ENCODE assay signal across 8 cellular contexts in the genomic region with DNA sequence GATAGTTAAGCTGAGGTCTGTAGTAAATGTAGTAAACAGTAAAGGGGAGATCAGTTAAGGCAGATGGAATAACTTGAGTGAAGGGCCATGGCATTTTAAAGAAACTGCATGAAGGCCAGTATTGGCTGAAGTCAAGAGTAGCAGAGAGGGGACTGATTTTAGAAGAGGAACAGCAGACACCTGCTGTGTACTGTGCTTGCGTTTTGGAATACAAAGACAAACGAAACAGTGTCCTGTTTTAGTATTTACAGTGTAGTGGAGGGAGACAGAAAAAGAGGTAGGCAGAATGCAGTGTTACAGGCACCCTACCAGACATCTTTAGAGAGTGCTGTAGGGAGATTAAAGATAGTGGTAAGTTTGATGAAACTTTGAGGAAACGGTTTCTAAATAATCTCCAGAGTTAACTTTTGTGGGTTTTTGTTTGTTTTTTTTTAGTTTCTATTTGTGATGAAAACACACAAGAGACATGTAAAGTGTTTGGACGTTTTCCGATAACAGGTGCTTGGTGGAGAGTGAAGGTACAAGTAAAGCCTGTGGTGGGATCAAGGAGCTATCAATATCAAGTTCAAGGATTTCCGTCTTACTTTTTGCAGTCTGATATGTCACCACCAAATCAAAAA. TPM values are rescaled to one million over a fixed set of nuclear protein-coding genes. Genes with fewer than 3 reads are reported as not detected.
DNase-seq lines count a peak whose midpoint lies in the region; ATAC-seq and TF ChIP-seq lines count a peak whose summit lies in the region.
"Had no signal": no experiment of that assay in that cellular context is flagged by ENCODE, and none has a peak within 500 bp of the region (broad histone marks: within the 10 kb centered on the region; RNA-seq: fewer than 3 reads in every experiment).

No MANE protein-coding gene starts in this region.

- peak overlapping the region in 1 of 2 experiments; percentile 94; a peak in 2 of 4 replicates for H3K4me3 ChIP-seq in DND-41 (ENCODE audit: low read depth in 1 of 2, low read length in 2 of 2)
- no peak overlapping the region for H3K4me3 ChIP-seq in KMS-11 (IDR thresholded peaks at IDR 0.05; ENCODE audit: insufficient read depth, low read depth, low read length)

- H3K27me3 ChIP-seq in DND-41 (ENCODE audit: insufficient read depth, low read length, poor library complexity) (no peaks in the 10 kb centered on the region), KMS-11 (ENCODE audit: insufficient read depth, low read depth) (no peaks in the 10 kb centered on the region)

- H3K79me2 ChIP-seq in DND-41 (ENCODE audit: insufficient read depth, low read length): peaks cover 26% of the 10 kb centered on the region
- H3K79me2 ChIP-seq in KMS-11 (ENCODE audit: insufficient read depth, low read depth): peaks cover 20% of the 10 kb centered on the region; the same call in 1 of the 2 replicates

- H3K36me3 ChIP-seq in DND-41 (ENCODE audit: insufficient read depth, low read length) (peaks cover 10% of the 10 kb centered on the region), KMS-11 (ENCODE audit: insufficient read depth) (no peaks in the 10 kb centered on the region; the same call in 1 of the 2 replicates)

- H3K36me3 Mint-ChIP-seq in activated T-helper 2 cell treated with anti-CD3 and anti-CD28 coated beads, Interferon-gamma antibody, Interleukin-2, Interleukin-4, amounts not matched to agents 10 μg/mL and 5 μg/mL and 100 μg/mL, durations not matched to agents 14 hours and 24 hours and 36 hours (ENCODE audit: low read depth): peaks cover 44% of the 10 kb centered on the region
- H3K36me3 Mint-ChIP-seq in natural killer cell treated with Interleukin-12 subunit alpha and Interleukin-12 subunit beta and Interleukin-15 and Interleukin-18, amount 100 ng/mL, for 72 hours: peaks cover 11% of the 10 kb centered on the region

- H3K4me2 ChIP-seq in DND-41 (ENCODE audit: insufficient read depth, low read length) (peak overlapping the region; percentile 96), KMS-11 (peak overlapping the region; percentile 64)

- DNase-seq in DND-41: no peak
- no peak for DNase-seq in activated T-helper 2 cell treated with anti-CD3 and anti-CD28 coated beads, Interferon-gamma antibody, Interleukin-2, Interleukin-4, amounts not matched to agents 10 μg/mL and 5 μg/mL and 100 μg/mL, durations not matched to agents 14 hours and 24 hours and 36 hours (ENCODE audit: low spot score)
- DNase-seq in natural killer cell treated with Interleukin-12 subunit alpha and Interleukin-12 subunit beta and Interleukin-15 and Interleukin-18, amount 100 ng/mL, for 72 hours (ENCODE audit: low spot score): no peak
- no peak for DNase-seq in mucosa of gallbladder (ENCODE audit: low spot score)
- no peak for DNase-seq in pons (ENCODE audit: low spot score)
- no peak for DNase-seq in RWPE1 (ENCODE audit: low spot score)
- DNase-seq: NCI-H82 had no signal

- peaks cover 40% of the 10 kb centered on the region for H3K4me1 ChIP-seq in DND-41 (ENCODE audit: insufficient read depth, low read length)
- H3K4me1 ChIP-seq in KMS-11 (ENCODE audit: low read depth, poor library complexity, severe bottlenecking): peaks cover 29% of the 10 kb centered on the region

- H3K9me3 Mint-ChIP-seq in activated T-helper 2 cell treated with anti-CD3 and anti-CD28 coated beads, Interferon-gamma antibody, Interleukin-2, Interleukin-4, amounts not matched to agents 10 μg/mL and 5 μg/mL and 100 μg/mL, durations not matched to agents 14 hours and 24 hours and 36 hours: no peaks in the 10 kb centered on the region
- no peaks in the 10 kb centered on the region for H3K9me3 Mint-ChIP-seq in natural killer cell treated with Interleukin-12 subunit alpha and Interleukin-12 subunit beta and Interleukin-15 and Interleukin-18, amount 100 ng/mL, for 72 hours

- H3K4me3 Mint-ChIP-seq in activated T-helper 2 cell treated with anti-CD3 and anti-CD28 coated beads, Interferon-gamma antibody, Interleukin-2, Interleukin-4, amounts not matched to agents 10 μg/mL and 5 μg/mL and 100 μg/mL, durations not matched to agents 14 hours and 24 hours and 36 hours (ENCODE audit: low read depth): peak overlapping the region; percentile 98
- H3K4me3 Mint-ChIP-seq in natural killer cell treated with Interleukin-12 subunit alpha and Interleukin-12 subunit beta and Interleukin-15 and Interleukin-18, amount 100 ng/mL, for 72 hours: peak overlapping the region; percentile 78

- peak overlapping the region; percentile 99 for H3K27ac Mint-ChIP-seq in activated T-helper 2 cell treated with anti-CD3 and anti-CD28 coated beads, Interferon-gamma antibody, Interleukin-2, Interleukin-4, amounts not matched to agents 10 μg/mL and 5 μg/mL and 100 μg/mL, durations not matched to agents 14 hours and 24 hours and 36 hours
- H3K27ac Mint-ChIP-seq in natural killer cell treated with Interleukin-12 subunit alpha and Interleukin-12 subunit beta and Interleukin-15 and Interleukin-18, amount 100 ng/mL, for 72 hours: peak overlapping the region; percentile 99 to 100

- H3K27me3 Mint-ChIP-seq in activated T-helper 2 cell treated with anti-CD3 and anti-CD28 coated beads, Interferon-gamma antibody, Interleukin-2, Interleukin-4, amounts not matched to agents 10 μg/mL and 5 μg/mL and 100 μg/mL, durations not matched to agents 14 hours and 24 hours and 36 hours (ENCODE audit: low read depth): peaks cover 2% of the 10 kb centered on the region
- H3K27me3 Mint-ChIP-seq in natural killer cell treated with Interleukin-12 subunit alpha and Interleukin-12 subunit beta and Interleukin-15 and Interleukin-18, amount 100 ng/mL, for 72 hours: no peaks in the 10 kb centered on the region

- no peak for TF ChIP-seq CTCF in DND-41 (IDR thresholded peaks at IDR 0.05; ENCODE audit: borderline replicate concordance, extremely low read depth, low read length, poor library complexity, severe bottlenecking)
- no peak for TF ChIP-seq CTCF in KMS-11 (conservative IDR thresholded peaks at IDR 0.05; ENCODE audit: low read depth, low read length)
- TF ChIP-seq CTCF in RWPE1 (conservative IDR thresholded peaks at IDR 0.05; ENCODE audit: low read depth): no peak

- H3K9me3 ChIP-seq in DND-41 (ENCODE audit: insufficient read depth, low read length, severe bottlenecking): no peaks in the 10 kb centered on the region

- H3K27ac ChIP-seq in DND-41 (ENCODE audit: low read length) (0 out of 2 replicates have a peak overlapping the region, but pooled peaks have one; percentile 37), KMS-11 (no peak overlapping the region), RWPE1 (no peak overlapping the region)

- POLR2A ChIA-PET in RWPE1 (lab: Yijun Ruan, JAX; ENCODE audit: low non-redundant PET): no interaction called here

- intact Hi-C loops in activated T-helper 2 cell treated with anti-CD3 and anti-CD28 coated beads, Interferon-gamma antibody, Interleukin-2, Interleukin-4, amounts not matched to agents 10 μg/mL and 5 μg/mL and 100 μg/mL, durations not matched to agents 14 hours and 24 hours and 36 hours (cut with micrococcal nuclease): loop anchor here (5.0 to 10.0 kb wide), 4 partner anchors 37 to 1692 kb away; a partner anchor contains a TSS

- no peak for ATAC-seq in DND-41 (ENCODE audit: insufficient read depth, low read depth)
- no peak for ATAC-seq in natural killer cell treated with Interleukin-12 subunit alpha and Interleukin-12 subunit beta and Interleukin-15 and Interleukin-18, amount 100 ng/mL, for 72 hours

- H3K9ac ChIP-seq in DND-41 (ENCODE audit: low read depth, low read length) (peak overlapping the region; percentile 12; the same call in 1 of the 2 replicates), KMS-11 (no peak overlapping the region)

- H4K20me1 ChIP-seq in DND-41 (ENCODE audit: insufficient read depth, low read length) (no peaks in the 10 kb centered on the region), KMS-11 (ENCODE audit: insufficient read depth) (no peaks in the 10 kb centered on the region)

- H3K4me1 Mint-ChIP-seq in activated T-helper 2 cell treated with anti-CD3 and anti-CD28 coated beads, Interferon-gamma antibody, Interleukin-2, Interleukin-4, amounts not matched to agents 10 μg/mL and 5 μg/mL and 100 μg/mL, durations not matched to agents 14 hours and 24 hours and 36 hours (ENCODE audit: low read depth): peaks cover 51% of the 10 kb centered on the region
- H3K4me1 Mint-ChIP-seq in natural killer cell treated with Interleukin-12 subunit alpha and Interleukin-12 subunit beta and Interleukin-15 and Interleukin-18, amount 100 ng/mL, for 72 hours (ENCODE audit: low read depth in 2 of 2): peaks cover 45 to 47% of the 10 kb centered on the region in 2 donors

- CTCF ChIA-PET in RWPE1 (lab: Yijun Ruan, JAX): interaction anchor here (0.5 kb wide), 1 partner anchor 641 kb away, joined by 5 read pairs; no protein-coding TSS in a partner anchor

- H2AFZ ChIP-seq in DND-41 (ENCODE audit: low read depth, low read length): no peak overlapping the region
- H2AFZ ChIP-seq in KMS-11 (ENCODE audit: low read depth): no peak overlapping the region

RNA-seq across cellular contexts. Expression of a gene that starts 2.1 kb away (rescaled TPM):
- total RNA-seq in activated T-helper 2 cell treated with anti-CD3 and anti-CD28 coated beads, Interferon-gamma antibody, Interleukin-2, Interleukin-4, amounts not matched to agents 10 μg/mL and 5 μg/mL and 100 μg/mL, durations not matched to agents 14 hours and 24 hours and 36 hours: 17.1 and 18.2 TPM in 2 replicates
- total RNA-seq in natural killer cell treated with Interleukin-12 subunit alpha and Interleukin-12 subunit beta and Interleukin-15 and Interleukin-18, amount 100 ng/mL, for 72 hours: 10 to 100 TPM; 26.2 to 30.7 TPM
- total RNA-seq in mucosa of gallbladder: 3.6 TPM
